10 cellular contexts compared by ENCODE assay signal in genomic region chr15:78069630-78070029, GRCh38. TPM values are rescaled to one million over a fixed set of nuclear protein-coding genes. Genes with fewer than 3 reads are reported as not detected.
DNase-seq lines count a peak whose midpoint lies in the region; ATAC-seq and TF ChIP-seq lines count a peak whose summit lies in the region.
"Had no signal": no experiment of that assay in that cellular context is flagged by ENCODE, and none has a peak within 500 bp of the region (broad histone marks: within the 10 kb centered on the region; RNA-seq: fewer than 3 reads in every experiment).

No MANE protein-coding gene starts in this region.

- H3K9ac ChIP-seq in BLaER1 treated with 17β-estradiol and CSF1 and Interleukin-3, amounts not matched to agents 10 nM and 100 nM = peak overlapping the region; percentile 32 to 65 (median 52); a peak in 17 of 22 replicates
- H3K9ac ChIP-seq in GM23248 = no peak overlapping the region

- in situ Hi-C loops in GM23248 (cut with MboI) (no loop called here), G401 (cut with HindIII; ENCODE audit: low sequenced_read_pairs) (no loop called here)

- peak overlapping the region; percentile 66 to 91 (median 85); a peak in 21 of 22 replicates for H3K27ac ChIP-seq in BLaER1 treated with 17β-estradiol and CSF1 and Interleukin-3, amounts not matched to agents 10 nM and 100 nM
- H3K27ac ChIP-seq in GM23248 (0 out of 2 replicates have a peak overlapping the region, but pooled peaks have one; percentile 16), osteoblast (ENCODE audit: low read depth, low read length) (peak overlapping the region; percentile 96)

- peaks cover 67% of the 10 kb centered on the region for H3F3A ChIP-seq in GM23248 (ENCODE audit: insufficient read depth)

- H3K27me3 ChIP-seq in BLaER1 treated with 17β-estradiol and CSF1 and Interleukin-3, amounts not matched to agents 10 nM and 100 nM = no peaks in the 10 kb centered on the region
- H3K27me3 ChIP-seq in GM23248 (replicated peaks; ENCODE audit: insufficient read depth) (no peaks in the 10 kb centered on the region), osteoblast (ENCODE audit: insufficient read depth, low read length) (no peaks in the 10 kb centered on the region)

- no peak for DNase-seq in GM23248
- no peak for DNase-seq in activated naive CD8-positive, alpha-beta T cell treated with anti-CD3 and anti-CD28 coated beads, Interleukin-2, amount 50 U/mL, for 24 hours
- DNase-seq in osteoblast (ENCODE audit: insufficient read length, low spot score, missing footprints) = no peak
- no peak for DNase-seq in G401 (ENCODE audit: low spot score)
- DNase-seq in NCI-H774 (lab: John Stamatoyannopoulos, UW) = no peak
- no peak for DNase-seq in NCI-H2171 (lab: John Stamatoyannopoulos, UW)
- DNase-seq: activated gamma-delta T cell treated with Interleukin-2 at 50 U/mL for 16 hours, NCI-H146 had no signal

- no peaks in the 10 kb centered on the region for H3K9me3 Mint-ChIP-seq in activated naive CD8-positive, alpha-beta T cell treated with anti-CD3 and anti-CD28 coated beads, Interleukin-2, amount 50 U/mL, for 24 hours

- no peak for TF ChIP-seq CTCF in osteoblast (IDR thresholded peaks at IDR 0.05; ENCODE audit: extremely low read depth, low read depth, low read length)

- H3K27ac Mint-ChIP-seq in activated naive CD8-positive, alpha-beta T cell treated with anti-CD3 and anti-CD28 coated beads, Interleukin-2, amount 50 U/mL, for 24 hours = peak overlapping the region; percentile 93

- ATAC-seq in activated naive CD8-positive, alpha-beta T cell treated with anti-CD3 and anti-CD28 coated beads, Interleukin-2, amount 50 U/mL, for 24 hours = no peak
- no peak for ATAC-seq in HG03520 (IDR thresholded peaks at IDR 0.05; ENCODE audit: unreplicated experiment)

- no peaks in the 10 kb centered on the region for H3K9me2 ChIP-seq in GM23248 (ENCODE audit: insufficient read depth)

- H3K4me3 Mint-ChIP-seq in activated naive CD8-positive, alpha-beta T cell treated with anti-CD3 and anti-CD28 coated beads, Interleukin-2, amount 50 U/mL, for 24 hours = peak overlapping the region; percentile 71

- H3K4me2 ChIP-seq in BLaER1 treated with 17β-estradiol and CSF1 and Interleukin-3, amounts not matched to agents 10 nM and 100 nM = peak overlapping the region; percentile 76 to 97 (median 90)
- H3K4me2 ChIP-seq in GM23248 (ENCODE audit: unreplicated experiment) (no peak overlapping the region), osteoblast (ENCODE audit: insufficient read depth, low read length) (no peak overlapping the region)

- peak overlapping the region in 7 of 10 experiments; percentile 15 to 39 (median 21); a peak in 7 of 20 replicates for H3K4me3 ChIP-seq in BLaER1 treated with 17β-estradiol and CSF1 and Interleukin-3, amounts not matched to agents 10 nM and 100 nM
- H3K4me3 ChIP-seq in GM23248 (no peak overlapping the region), osteoblast (ENCODE audit: insufficient read depth, low read length) (no peak overlapping the region)

- peaks cover 0 to 33% (median 0%) of the 10 kb centered on the region in 11 experiments; a peak in 4 of 22 replicates for H4K20me1 ChIP-seq in BLaER1 treated with 17β-estradiol and CSF1 and Interleukin-3, amounts not matched to agents 10 nM and 100 nM
- H4K20me1 ChIP-seq in GM23248 (ENCODE audit: insufficient read depth) (no peaks in the 10 kb centered on the region), osteoblast (ENCODE audit: insufficient read depth, low read length) (peaks cover 3% of the 10 kb centered on the region)

- no peaks in the 10 kb centered on the region for H3K9me3 ChIP-seq in BLaER1 treated with 17β-estradiol and CSF1 and Interleukin-3, amounts not matched to agents 10 nM and 100 nM (replicated peaks in 1 of 11)
- H3K9me3 ChIP-seq in GM23248 (ENCODE audit: low read depth) (no peaks in the 10 kb centered on the region), osteoblast (ENCODE audit: low read depth, low read length) (no peaks in the 10 kb centered on the region)

- peaks cover 0 to 9% (median 0%) of the 10 kb centered on the region in 11 experiments; a peak in 3 of 22 replicates for H3K36me3 ChIP-seq in BLaER1 treated with 17β-estradiol and CSF1 and Interleukin-3, amounts not matched to agents 10 nM and 100 nM
- H3K36me3 ChIP-seq in GM23248 (ENCODE audit: low read depth) = no peaks in the 10 kb centered on the region
- H3K36me3 ChIP-seq in osteoblast (ENCODE audit: insufficient read depth, low read length) = no peaks in the 10 kb centered on the region

- peaks cover 84 to 100% (median 90%) of the 10 kb centered on the region in 10 experiments for H3K4me1 ChIP-seq in BLaER1 treated with 17β-estradiol and CSF1 and Interleukin-3, amounts not matched to agents 10 nM and 100 nM
- H3K4me1 ChIP-seq in GM23248 (ENCODE audit: insufficient read depth) (peaks cover 87% of the 10 kb centered on the region), osteoblast (ENCODE audit: insufficient read depth, low read length) (peaks cover 83% of the 10 kb centered on the region)

- no peaks in the 10 kb centered on the region for H3K27me3 Mint-ChIP-seq in activated naive CD8-positive, alpha-beta T cell treated with anti-CD3 and anti-CD28 coated beads, Interleukin-2, amount 50 U/mL, for 24 hours

- no peak overlapping the region for H2AFZ ChIP-seq in GM23248
- no peak overlapping the region for H2AFZ ChIP-seq in osteoblast (ENCODE audit: low read length)

- 50 to 55% methylated on average over 1 of the region's 1 CpG for WGBS in GM23248 (ENCODE audit: low coverage in 1 of 2, low lambda C conversion rate in 2 of 2, missing lambda C conversion rate in 2 of 2), 2 experiments

- H3K79me2 ChIP-seq in GM23248 (ENCODE audit: insufficient read depth) (peaks cover 90% of the 10 kb centered on the region), osteoblast (ENCODE audit: insufficient read depth, low read length) (peaks cover 81% of the 10 kb centered on the region)

- H3K4me1 Mint-ChIP-seq in activated naive CD8-positive, alpha-beta T cell treated with anti-CD3 and anti-CD28 coated beads, Interleukin-2, amount 50 U/mL, for 24 hours = peaks cover 32% of the 10 kb centered on the region

- H3K36me3 Mint-ChIP-seq in activated naive CD8-positive, alpha-beta T cell treated with anti-CD3 and anti-CD28 coated beads, Interleukin-2, amount 50 U/mL, for 24 hours (ENCODE audit: low read depth) = no peaks in the 10 kb centered on the region

RNA-seq across cellular contexts. Expression of gene TBC1D2B, which starts 7.9 kb away (rescaled TPM):
- total RNA-seq in GM23248 (2014; rRNA removed; shearing (Covaris generic)) = 40.5 and 42.0 TPM in 2 replicates
- polyA plus RNA-seq in GM23248 (2016; fragmentation: Nextera tagmentation; extraction: Ambion mirVana) = 11.1 and 13.5 TPM in 2 replicates
- 57.8 and 58.3 TPM in 2 replicates for total RNA-seq in osteoblast
- total RNA-seq in G401 (2014; rRNA removed; shearing (Covaris generic)) = 9.7 and 13.9 TPM in 2 replicates

RNA-seq across cellular contexts. Expression of gene SH2D7, which starts 22.7 kb away (rescaled TPM):
- total RNA-seq in GM23248 (2014; rRNA removed; shearing (Covaris generic)) = not detected in 2 replicates
- not detected in 2 replicates for polyA plus RNA-seq in GM23248 (2016; fragmentation: Nextera tagmentation; extraction: Ambion mirVana)
- total RNA-seq in osteoblast = not detected in 2 replicates
- not detected in 2 replicates for total RNA-seq in G401 (2014; rRNA removed; shearing (Covaris generic))

Comparison
In these comparisons a context has a peak if more than half of its experiments do, and no peak if none do; other contexts are left out.
1. H3K27ac ChIP-seq: peak in every context shown above with its lines; median percentile 96 in osteoblast; 85 in BLaER1 treated with 17β-estradiol and CSF1 and Interleukin-3, amounts not matched to agents 10 nM and 100 nM; 16 in GM23248.
2. H3K4me2 ChIP-seq: peak in BLaER1 treated with 17β-estradiol and CSF1 and Interleukin-3, amounts not matched to agents 10 nM and 100 nM (11 of 11); none in GM23248 (single experiment) and osteoblast (single experiment).
3. H3K4me3 ChIP-seq: peak in BLaER1 treated with 17β-estradiol and CSF1 and Interleukin-3, amounts not matched to agents 10 nM and 100 nM (7 of 10); none in GM23248 (single experiment) and osteoblast (single experiment).